ENCODE assay signal across 20 cellular contexts in genomic region chr5:121018004-121018403, GRCh38.
DNase-seq lines count a peak whose midpoint lies in the region; ATAC-seq and TF ChIP-seq lines count a peak whose summit lies in the region.
"Had no signal": no experiment of that assay in that cellular context is flagged by ENCODE, and none has a peak within 500 bp of the region (broad histone marks: within the 10 kb centered on the region; RNA-seq: fewer than 3 reads in every experiment).

No MANE protein-coding gene starts in this region.

- H3K4me3 ChIP-seq in DND-41 (ENCODE audit: low read depth in 1 of 2, low read length in 2 of 2): peak overlapping the region; percentile 46 to 62
- no peak overlapping the region for H3K4me3 ChIP-seq in LNCaP clone FGC (ENCODE audit: low read depth, low read length)
- H3K4me3 ChIP-seq in H7 (ENCODE audit: insufficient read depth, low read depth, low read length): no peak overlapping the region
- H3K4me3 ChIP-seq: A549; BLaER1 treated with 17β-estradiol and CSF1 and Interleukin-3, amounts not matched to agents 10 nM and 100 nM had no signal

- no peaks in the 10 kb centered on the region for H3K9me3 ChIP-seq in DND-41 (ENCODE audit: insufficient read depth, low read length, severe bottlenecking)
- H3K9me3 ChIP-seq: A549; BLaER1 treated with 17β-estradiol and CSF1 and Interleukin-3, amounts not matched to agents 10 nM and 100 nM had no signal

- H4K20me1 ChIP-seq in DND-41 (ENCODE audit: insufficient read depth, low read length): no peaks in the 10 kb centered on the region
- H4K20me1 ChIP-seq: BLaER1 treated with 17β-estradiol and CSF1 and Interleukin-3, amounts not matched to agents 10 nM and 100 nM had no signal

- intact Hi-C loops in activated CD4-positive, alpha-beta T cell treated with anti-CD3 and anti-CD28 coated beads for 36 hours (cut with DNase I, micrococcal nuclease): no loop called here

- 0 out of 2 replicates have a peak overlapping the region, but pooled peaks have one; percentile 41 for H2AFZ ChIP-seq in DND-41 (ENCODE audit: low read depth, low read length)

- CTCF ChIA-PET in activated CD4-positive, alpha-beta T cell treated with anti-CD3 and anti-CD28 coated beads for 36 hours (lab: Charles Lee): no interaction called here

- peak; percentile 69 for ATAC-seq in DND-41 (ENCODE audit: insufficient read depth, low read depth)
- no peak for ATAC-seq in activated CD4-positive, alpha-beta T cell treated with anti-CD3 and anti-CD28 coated beads for 36 hours
- ATAC-seq: A549 had no signal

- no peaks in the 10 kb centered on the region for H3K4me1 Mint-ChIP-seq in activated CD4-positive, alpha-beta T cell treated with anti-CD3 and anti-CD28 coated beads for 36 hours
- H3K4me1 Mint-ChIP-seq: B cell; CD4-positive, alpha-beta memory T cell; CD8-positive, alpha-beta memory T cell had no signal

- POLR2A ChIA-PET in activated CD4-positive, alpha-beta T cell treated with anti-CD3 and anti-CD28 coated beads for 36 hours (lab: Charles Lee): no interaction called here

- H3K27ac Mint-ChIP-seq in activated CD4-positive, alpha-beta T cell treated with anti-CD3 and anti-CD28 coated beads for 36 hours: no peak overlapping the region
- H3K27ac Mint-ChIP-seq: B cell; CD4-positive, alpha-beta memory T cell; CD8-positive, alpha-beta memory T cell had no signal

- peak; percentile 87 for DNase-seq in DND-41
- DNase-seq in LNCaP clone FGC (ENCODE audit: low read depth): no peak
- peak; percentile 2 for DNase-seq in astrocyte of the hippocampus (ENCODE audit: low read depth, low spot score)
- DNase-seq in activated CD4-positive, alpha-beta T cell treated with anti-CD3 and anti-CD28 coated beads for 36 hours: no peak
- DNase-seq in H7: no peak
- no peak for DNase-seq in dedifferentiated amniotic fluid mesenchymal stem cell (ENCODE audit: extremely low spot score)
- DNase-seq: AML-193; CD4-positive, alpha-beta memory T cell; CD8-positive, alpha-beta memory T cell; COR-L47; DMS 273 treated with DMSO at 0.1 percent for 48 hours; DMS153; DMS53; DMS79; GF-D8 had no signal

- peak overlapping the region; percentile 80 for H3K9ac ChIP-seq in DND-41 (ENCODE audit: low read depth, low read length)
- H3K9ac ChIP-seq: BLaER1 treated with 17β-estradiol and CSF1 and Interleukin-3, amounts not matched to agents 10 nM and 100 nM had no signal

- H3K4me1 ChIP-seq in DND-41 (ENCODE audit: insufficient read depth, low read length): peaks cover 5% of the 10 kb centered on the region
- H3K4me1 ChIP-seq: A549; BLaER1 treated with 17β-estradiol and CSF1 and Interleukin-3, amounts not matched to agents 10 nM and 100 nM had no signal

- TF ChIP-seq CTCF in DND-41 (IDR thresholded peaks at IDR 0.05; ENCODE audit: borderline replicate concordance, extremely low read depth, low read length, poor library complexity, severe bottlenecking) (no peak), LNCaP clone FGC (IDR thresholded peaks at IDR 0.05; ENCODE audit: control insufficient read depth, extremely low read depth, insufficient read depth) (peak; percentile 3; the same call in 1 of the 2 replicates)

- H3K27me3 ChIP-seq in DND-41 (ENCODE audit: insufficient read depth, low read length, poor library complexity) (no peaks in the 10 kb centered on the region), H7 (ENCODE audit: control insufficient read depth, insufficient read depth, low read length) (no peaks in the 10 kb centered on the region)
- H3K27me3 ChIP-seq: BLaER1 treated with 17β-estradiol and CSF1 and Interleukin-3, amounts not matched to agents 10 nM and 100 nM had no signal

- H3K36me3 ChIP-seq in DND-41 (ENCODE audit: insufficient read depth, low read length): peaks cover 21% of the 10 kb centered on the region
- no peaks in the 10 kb centered on the region for H3K36me3 ChIP-seq in H7 (replicated peaks; ENCODE audit: control insufficient read depth, insufficient read depth, low read length)
- H3K36me3 ChIP-seq: BLaER1 treated with 17β-estradiol and CSF1 and Interleukin-3, amounts not matched to agents 10 nM and 100 nM had no signal

- H3K27ac ChIP-seq in DND-41 (ENCODE audit: low read length): peak overlapping the region; percentile 98
- H3K27ac ChIP-seq: 22Rv1; A549; BLaER1 treated with 17β-estradiol and CSF1 and Interleukin-3, amounts not matched to agents 10 nM and 100 nM; C4-2B had no signal

- H3K36me3 Mint-ChIP-seq in activated CD4-positive, alpha-beta T cell treated with anti-CD3 and anti-CD28 coated beads for 36 hours (ENCODE audit: low read depth): no peaks in the 10 kb centered on the region
- H3K36me3 Mint-ChIP-seq: CD4-positive, alpha-beta memory T cell; CD8-positive, alpha-beta memory T cell had no signal

- no peak overlapping the region for H3K4me3 Mint-ChIP-seq in activated CD4-positive, alpha-beta T cell treated with anti-CD3 and anti-CD28 coated beads for 36 hours
- H3K4me3 Mint-ChIP-seq: B cell; CD4-positive, alpha-beta memory T cell; CD8-positive, alpha-beta memory T cell had no signal

- H3K4me2 ChIP-seq in DND-41 (ENCODE audit: insufficient read depth, low read length): peak overlapping the region; percentile 69
- H3K4me2 ChIP-seq: A549; BLaER1 treated with 17β-estradiol and CSF1 and Interleukin-3, amounts not matched to agents 10 nM and 100 nM had no signal

- H3K9me3 Mint-ChIP-seq in activated CD4-positive, alpha-beta T cell treated with anti-CD3 and anti-CD28 coated beads for 36 hours (ENCODE audit: low read depth): peaks cover 2% of the 10 kb centered on the region

- peaks cover 53% of the 10 kb centered on the region for H3K79me2 ChIP-seq in DND-41 (ENCODE audit: insufficient read depth, low read length)

- H3K27me3 Mint-ChIP-seq in activated CD4-positive, alpha-beta T cell treated with anti-CD3 and anti-CD28 coated beads for 36 hours: no peaks in the 10 kb centered on the region
- H3K27me3 Mint-ChIP-seq: B cell; CD4-positive, alpha-beta memory T cell; CD8-positive, alpha-beta memory T cell had no signal

Comparison
In these comparisons a context has a peak if more than half of its experiments do, and no peak if none do; other contexts are left out.
1. DNase-seq: peak in DND-41 (single experiment) and astrocyte of the hippocampus (single experiment); none in LNCaP clone FGC (single experiment), activated CD4-positive, alpha-beta T cell treated with anti-CD3 and anti-CD28 coated beads for 36 hours (single experiment), H7 (single experiment) and dedifferentiated amniotic fluid mesenchymal stem cell (single experiment).
2. H3K4me3 ChIP-seq: peak in DND-41 (2 of 2); none in LNCaP clone FGC (single experiment) and H7 (single experiment).